Comparison of ENCODE assay signal across 33 cellular contexts in the genomic region with DNA sequence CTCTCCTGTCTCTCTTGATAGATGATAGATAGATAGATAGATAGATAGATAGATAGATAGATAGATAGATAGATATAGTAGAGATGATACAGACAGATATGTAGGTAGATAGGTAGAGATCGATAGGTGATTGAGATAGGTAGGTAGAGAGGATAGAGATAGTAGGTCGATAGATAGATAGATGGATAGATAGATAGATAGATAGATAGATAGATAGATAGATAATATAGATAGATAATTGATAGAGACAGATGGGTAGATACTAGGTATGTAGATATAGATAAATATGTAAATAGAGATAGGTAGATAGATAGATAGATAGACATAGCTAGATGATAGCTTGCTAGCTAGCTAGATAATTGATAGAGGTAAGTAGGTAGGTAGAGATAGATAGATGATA.
"Had no signal": no experiment of that assay in that cellular context is flagged by ENCODE, and none has a peak within 500 bp of the region (broad histone marks: within the 10 kb centered on the region; RNA-seq: fewer than 3 reads in every experiment).

No MANE protein-coding gene starts in this region.

- ATAC-seq: activated naive CD4-positive, alpha-beta T cell treated with anti-CD3 and anti-CD28 coated beads, Interleukin-2, amount 50 U/mL, for 72 hours; activated naive CD8-positive, alpha-beta T cell treated with anti-CD3 and anti-CD28 coated beads, Interleukin-2, amount 50 U/mL, for 24 hours; activated T-cell treated with anti-CD3 and anti-CD28 coated beads, Interleukin-2, amount 50 U/mL, for 4 hours; activated T-cell treated with anti-CD3 and anti-CD28 coated beads, Interleukin-2, amount 50 U/mL, for 72 hours; activated T-helper 17 cell treated with anti-CD3 and anti-CD28 coated beads, Interleukin-2, amount 50 U/mL, for 72 hours; body of pancreas had no signal

- H3K4me3 ChIP-seq: adrenal gland, ascending aorta, body of pancreas, breast epithelium, cardiac muscle cell had no signal

- FAIRE-seq: astrocyte, bronchial epithelial cell had no signal

- DNase-seq: activated effector memory CD4-positive, alpha-beta T cell treated with anti-CD3 and anti-CD28 coated beads, Interleukin-2, amount 50 U/mL, for 16 hours; activated effector memory CD4-positive, alpha-beta T cell treated with Interleukin-2 at 50 U/mL for 16 hours; activated gamma-delta T cell; activated gamma-delta T cell treated with Interleukin-2 at 50 U/mL for 16 hours; activated naive CD4-positive, alpha-beta T cell; activated naive CD4-positive, alpha-beta T cell treated with anti-CD3 and anti-CD28 coated beads for 36 hours; activated naive CD4-positive, alpha-beta T cell treated with anti-CD3 and anti-CD28 coated beads, Interleukin-2, amount 10 ng/mL, durations not matched to agents 7 days and 5 days; activated naive CD4-positive, alpha-beta T cell treated with anti-CD3 and anti-CD28 coated beads, Interleukin-2, amount 50 U/mL, for 16 hours; activated naive CD4-positive, alpha-beta T cell treated with Interleukin-2 at 50 U/mL for 16 hours; activated naive CD8-positive, alpha-beta T cell treated with anti-CD3 and anti-CD28 coated beads for 36 hours; activated naive CD8-positive, alpha-beta T cell treated with anti-CD3 and anti-CD28 coated beads, Interleukin-2, amount 10 ng/mL, durations not matched to agents 7 days and 5 days; activated naive CD8-positive, alpha-beta T cell treated with anti-CD3 and anti-CD28 coated beads, Interleukin-2, amount 50 U/mL, for 24 hours; activated T-cell treated with anti-CD3 and anti-CD28 coated beads, Interleukin-2, amount 50 U/mL, for 24 hours; activated T-cell treated with anti-CD3 and anti-CD28 coated beads, Interleukin-2, amount 50 U/mL, for 4 hours; activated T-cell treated with anti-CD3 and anti-CD28 coated beads, Interleukin-2, amount 50 U/mL, for 48 hours; activated T-cell treated with anti-CD3 and anti-CD28 coated beads, Interleukin-2, amount 50 U/mL, for 72 hours; adrenal gland; amniotic stem cell; amygdala; anterior cingulate cortex; aorta; body of pancreas; brain microvascular endothelial cell; caudate nucleus; central memory CD4-positive, alpha-beta T cell; cerebellar nuclear complex had no signal

- H3K36me3 ChIP-seq: adrenal gland, ascending aorta, brain microvascular endothelial cell, breast epithelium, cardiac muscle cell had no signal

- H3K27me3 ChIP-seq: adrenal gland, ascending aorta, body of pancreas, brain microvascular endothelial cell, breast epithelium, cardiac muscle cell had no signal

- H3K4me1 ChIP-seq: adrenal gland, ascending aorta, body of pancreas, breast epithelium had no signal

- H3K9me3 ChIP-seq: adrenal gland, ascending aorta, body of pancreas had no signal

- H3K27ac ChIP-seq: adrenal gland, ascending aorta, body of pancreas, brain microvascular endothelial cell, breast epithelium, cardiac muscle cell had no signal
